ENCODE assay signal across 3 cellular contexts in the genomic region with DNA sequence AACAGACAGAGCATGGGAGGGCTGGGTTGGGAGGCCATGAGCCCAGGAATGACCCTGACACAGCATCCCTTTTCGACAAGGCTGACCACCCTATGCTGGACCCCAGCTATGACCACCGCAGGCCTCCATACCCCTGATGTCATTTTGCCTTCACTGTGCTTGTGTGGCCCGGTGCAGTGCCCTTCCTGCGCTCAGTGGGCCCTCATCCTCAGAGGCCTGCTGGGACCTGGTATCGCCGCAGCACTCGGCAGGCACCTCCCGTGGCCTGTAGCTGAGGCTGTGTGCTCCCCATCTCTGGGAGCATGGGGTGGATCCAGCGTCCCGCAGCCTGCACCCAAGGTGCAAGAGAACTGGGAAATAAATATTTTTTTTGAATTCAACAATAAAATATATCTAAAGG.
"Had no signal": no experiment of that assay in that cellular context is flagged by ENCODE, and none has a peak within 500 bp of the region (broad histone marks: within the 10 kb centered on the region; RNA-seq: fewer than 3 reads in every experiment).

No MANE protein-coding gene starts in this region.

- ATAC-seq: GM12878 had no signal

- DNase-seq: GDM1, GF-D8 had no signal

- H3K4me3 ChIP-seq: GM12878 had no signal
